ENCODE assay signal across 2 cellular contexts in genomic region chr10:14532473-14533251, GRCh38.
A peak's percentile ranks its signal among the peaks of the same experiment; 100 is the strongest.
TF ChIP-seq lines count a peak whose summit lies in the region.

No MANE protein-coding gene starts in this region.

TF ChIP-seq in A549, 52 proteins besides CTCF, POLR2A, EP300 and RAD21 (continued from another document):
- TF ChIP-seq FOSL2 (IDR thresholded peaks at IDR 0.05), result no peak
- peak; percentile 73 for TF ChIP-seq FOSL2 (CRISPR knock-in tag; IDR thresholded peaks at IDR 0.05)
- TF ChIP-seq PHF8 (IDR thresholded peaks at IDR 0.05; ENCODE audit: borderline replicate concordance, low read depth), result no peak
- TF ChIP-seq RFX5 (IDR thresholded peaks at IDR 0.05), result no peak
- no peak for TF ChIP-seq HEYL (CRISPR knock-in tag; IDR thresholded peaks at IDR 0.05)
- no peak for TF ChIP-seq ESRRA (IDR thresholded peaks at IDR 0.05; ENCODE audit: borderline replicate concordance, low read length)
- TF ChIP-seq KDM1A (IDR thresholded peaks at IDR 0.05; ENCODE audit: low read depth), result no peak
- peak; percentile 45; the same call in 1 of the 2 replicates for TF ChIP-seq JUNB (IDR thresholded peaks at IDR 0.05)
- TF ChIP-seq HOXA7 (CRISPR knock-in tag; IDR thresholded peaks at IDR 0.05), result no peak
- no peak for TF ChIP-seq POLR2AphosphoS2 (conservative IDR thresholded peaks at IDR 0.05; ENCODE audit: low read length)
- no peak for TF ChIP-seq PBX3 (IDR thresholded peaks at IDR 0.05)
- TF ChIP-seq NR3C1 (IDR thresholded peaks at IDR 0.05), result no peak
- no peak for TF ChIP-seq BCL3 (IDR thresholded peaks at IDR 0.05)
- no peak for TF ChIP-seq ATOH8 (CRISPR knock-in tag; IDR thresholded peaks at IDR 0.05; ENCODE audit: low read depth)
- TF ChIP-seq HOXB13 (CRISPR knock-in tag; IDR thresholded peaks at IDR 0.05; ENCODE audit: low read depth), result no peak
- no peak for TF ChIP-seq TP53 (CRISPR knock-in tag; IDR thresholded peaks at IDR 0.05)
- TF ChIP-seq REST (IDR thresholded peaks at IDR 0.05), result no peak
- no peak for TF ChIP-seq ZC3H11A (IDR thresholded peaks at IDR 0.05)
- no peak for TF ChIP-seq ZSCAN20 (CRISPR knock-in tag; IDR thresholded peaks at IDR 0.05)
- no peak for TF ChIP-seq MAZ (IDR thresholded peaks at IDR 0.05; ENCODE audit: borderline replicate concordance, low read depth, low read length)
- no peak for TF ChIP-seq ZFP36 (IDR thresholded peaks at IDR 0.05; ENCODE audit: borderline replicate concordance, partially characterized antibody)
- no peak for TF ChIP-seq USF2 (IDR thresholded peaks at IDR 0.05)
- TF ChIP-seq HOXB5 (CRISPR knock-in tag; IDR thresholded peaks at IDR 0.05), result no peak
- TF ChIP-seq CHD2 (IDR thresholded peaks at IDR 0.05; ENCODE audit: low read length, partially characterized antibody), result no peak
- TF ChIP-seq MAX (IDR thresholded peaks at IDR 0.05), result peak; percentile 62; the same call in 1 of the 2 replicates
- TF ChIP-seq SREBF2 (IDR thresholded peaks at IDR 0.05), result no peak
- peak in 1 of 2 experiments; percentile 47; a peak in 2 of 5 replicates for TF ChIP-seq JUN (IDR thresholded peaks at IDR 0.05)
- TF ChIP-seq TFCP2L1 (CRISPR knock-in tag; IDR thresholded peaks at IDR 0.05), result no peak

TF ChIP-seq in HepG2, 621 proteins besides CTCF, POLR2A, EP300 and RAD21 (continued from another document and continues in another):
- TF ChIP-seq ZKSCAN1 (IDR thresholded peaks at IDR 0.05; ENCODE audit: low read length), result no peak
- no peak for TF ChIP-seq CBX2 (IDR thresholded peaks at IDR 0.05; ENCODE audit: low read depth, low read length)
- no peak for TF ChIP-seq CBX2 (CRISPR knock-in tag; IDR thresholded peaks at IDR 0.05; ENCODE audit: low read depth)
- peak; percentile 61; the same call in 1 of the 2 replicates for TF ChIP-seq ZNF441 (CRISPR knock-in tag; IDR thresholded peaks at IDR 0.05; ENCODE audit: borderline replicate concordance)
- TF ChIP-seq ZBTB49 (CRISPR knock-in tag; IDR thresholded peaks at IDR 0.05; ENCODE audit: borderline replicate concordance), result no peak
- no peak for TF ChIP-seq ZNF761 (CRISPR knock-in tag; conservative IDR thresholded peaks at IDR 0.05)
- no peak for TF ChIP-seq CSRNP1 (CRISPR knock-in tag; IDR thresholded peaks at IDR 0.05)
- no peak for TF ChIP-seq FOXA1 (IDR thresholded peaks at IDR 0.05)
- TF ChIP-seq FOXA1 (CRISPR knock-in tag; IDR thresholded peaks at IDR 0.05), result no peak
- TF ChIP-seq SRF (IDR thresholded peaks at IDR 0.05; ENCODE audit: low read depth, low read length), result peak; percentile 98
- 0 out of 2 replicates have a peak, but pooled peaks have one; percentile 38 for TF ChIP-seq ARID3A (IDR thresholded peaks at IDR 0.05; ENCODE audit: low read depth, low read length)
- no peak for TF ChIP-seq IRF2 (CRISPR knock-in tag; IDR thresholded peaks at IDR 0.05)
- TF ChIP-seq KDM1A (CRISPR knock-in tag; IDR thresholded peaks at IDR 0.05), result no peak
- TF ChIP-seq MYC (CRISPR knock-in tag; IDR thresholded peaks at IDR 0.05; ENCODE audit: borderline replicate concordance), result no peak; the same call in 1 of the 2 replicates
- TF ChIP-seq SP5 (CRISPR knock-in tag; IDR thresholded peaks at IDR 0.05; ENCODE audit: borderline replicate concordance, low read depth), result peak; percentile 96
- no peak for TF ChIP-seq ZNF337 (CRISPR knock-in tag; IDR thresholded peaks at IDR 0.05; ENCODE audit: borderline replicate concordance, low read depth)
- no peak for TF ChIP-seq ZNF83 (CRISPR knock-in tag; IDR thresholded peaks at IDR 0.05; ENCODE audit: borderline replicate concordance)
- TF ChIP-seq ZNF275 (CRISPR knock-in tag; IDR thresholded peaks at IDR 0.05; ENCODE audit: borderline replicate concordance), result no peak
- TF ChIP-seq PHB2 (IDR thresholded peaks at IDR 0.05; ENCODE audit: partially characterized antibody), result no peak
- TF ChIP-seq E2F2 (CRISPR knock-in tag; IDR thresholded peaks at IDR 0.05; ENCODE audit: borderline replicate concordance), result no peak
- no peak for TF ChIP-seq ZFAT (CRISPR knock-in tag; conservative IDR thresholded peaks at IDR 0.05)
- TF ChIP-seq ZBTB44 (CRISPR knock-in tag; IDR thresholded peaks at IDR 0.05), result no peak
- TF ChIP-seq GFI1 (CRISPR knock-in tag; IDR thresholded peaks at IDR 0.05; ENCODE audit: borderline replicate concordance), result no peak
- no peak for TF ChIP-seq RFXANK (CRISPR knock-in tag; IDR thresholded peaks at IDR 0.05)
- no peak for TF ChIP-seq PPARG (CRISPR knock-in tag; conservative IDR thresholded peaks at IDR 0.05)
- TF ChIP-seq SMARCC2 (IDR thresholded peaks at IDR 0.05), result no peak
- TF ChIP-seq ZNF609 (CRISPR knock-in tag; IDR thresholded peaks at IDR 0.05; ENCODE audit: borderline replicate concordance), result peak; percentile 61; the same call in 1 of the 2 replicates
- no peak for TF ChIP-seq CENPBD1 (CRISPR knock-in tag; IDR thresholded peaks at IDR 0.05; ENCODE audit: borderline replicate concordance, low read depth)
- TF ChIP-seq TARDBP (CRISPR knock-in tag; IDR thresholded peaks at IDR 0.05), result no peak; the same call in 1 of the 2 replicates
- TF ChIP-seq ZNF160 (CRISPR knock-in tag; IDR thresholded peaks at IDR 0.05), result no peak
- TF ChIP-seq SALL1 (CRISPR knock-in tag; IDR thresholded peaks at IDR 0.05), result peak; percentile 95
- no peak for TF ChIP-seq IRF1 (CRISPR knock-in tag; IDR thresholded peaks at IDR 0.05; ENCODE audit: low read depth)
